Comparison of ENCODE assay signal across 8 cellular contexts in the genomic region with DNA sequence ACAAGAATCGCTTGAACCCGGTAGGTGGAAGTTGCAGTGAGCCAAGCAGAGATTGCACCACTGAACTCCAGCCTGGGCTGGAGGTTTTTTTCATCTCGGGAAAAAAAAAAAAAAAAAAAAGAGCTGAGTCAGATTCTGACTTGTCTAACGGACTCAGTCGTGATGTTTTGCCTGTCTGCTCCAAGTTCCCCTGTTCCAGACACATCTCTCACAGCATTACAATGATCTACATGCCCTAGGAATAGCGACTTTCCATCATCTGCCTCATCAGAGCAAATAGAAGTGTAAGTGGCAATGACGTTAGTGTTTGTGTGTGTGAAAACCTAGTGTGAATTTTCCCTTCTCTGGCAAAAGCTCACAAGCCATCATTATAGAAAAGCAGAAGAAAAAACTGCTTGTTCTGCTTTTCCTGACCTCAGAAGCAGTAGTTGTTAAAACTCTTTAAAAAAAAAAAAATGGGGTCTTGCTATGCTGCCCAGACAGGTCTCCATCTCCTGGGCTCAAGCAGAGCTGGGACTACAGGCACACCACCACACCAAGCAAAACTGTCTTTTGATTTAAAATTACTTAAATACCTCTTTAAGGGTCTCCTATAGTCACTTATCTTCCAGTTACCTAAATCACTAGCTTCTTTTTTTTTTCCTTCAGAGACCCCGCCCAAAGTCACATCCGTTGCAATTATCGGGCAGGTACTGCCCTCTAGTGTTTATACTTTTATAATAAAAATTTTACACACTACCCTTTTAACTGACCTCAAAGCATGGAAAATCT. TPM values are rescaled to one million over a fixed set of nuclear protein-coding genes. Genes with fewer than 3 reads are reported as not detected.
DNase-seq lines count a peak whose midpoint lies in the region; ATAC-seq, FAIRE-seq and TF ChIP-seq lines count a peak whose summit lies in the region.

No MANE protein-coding gene starts in this region.

- FAIRE-seq in bronchial epithelial cell (lab: Jason Lieb, UNC), result no peak

- ATAC-seq in left lung (peak; percentile 83), GM21529 (IDR thresholded peaks at IDR 0.05; ENCODE audit: unreplicated experiment) (no peak), HG02678 (IDR thresholded peaks at IDR 0.05; ENCODE audit: unreplicated experiment) (no peak)

- no peaks in the 10 kb centered on the region for H3K9me3 ChIP-seq in left lung
- no peaks in the 10 kb centered on the region for H3K9me3 ChIP-seq in tibial artery

- H3K36me3 ChIP-seq in bronchial epithelial cell (ENCODE audit: control insufficient read depth, insufficient read depth, low read length) (no peaks in the 10 kb centered on the region), left lung (no peaks in the 10 kb centered on the region), tibial artery (no peaks in the 10 kb centered on the region)

- H3K27ac ChIP-seq in left lung, result peak overlapping the region; percentile 20 to 92
- peak overlapping the region; percentile 43 to 54 for H3K27ac ChIP-seq in tibial artery

- H3K27me3 ChIP-seq in bronchial epithelial cell (ENCODE audit: control insufficient read depth, insufficient read depth, low read length), result no peaks in the 10 kb centered on the region
- H3K27me3 ChIP-seq in left lung, result no peaks in the 10 kb centered on the region
- H3K27me3 ChIP-seq in tibial artery, result no peaks in the 10 kb centered on the region

- peak; percentile 36; the same call in 1 of the 2 replicates for TF ChIP-seq CTCF in LNCaP clone FGC (IDR thresholded peaks at IDR 0.05; ENCODE audit: control insufficient read depth, extremely low read depth, insufficient read depth)
- TF ChIP-seq CTCF in bronchial epithelial cell (IDR thresholded peaks at IDR 0.05; ENCODE audit: insufficient read depth, low read length, severe bottlenecking), result peak; percentile 27
- peak; percentile 26 to 31 for TF ChIP-seq CTCF in left lung (IDR thresholded peaks at IDR 0.05)
- peak; percentile 47 to 54 for TF ChIP-seq CTCF in tibial artery (IDR thresholded peaks at IDR 0.05)

- H3K4me1 ChIP-seq in left lung (peaks cover 0 to 35% of the 10 kb centered on the region in 2 donors), tibial artery (peaks cover 0 to 26% (median 6%) of the 10 kb centered on the region in 4 donors)

- intact Hi-C loops in left lung (cut with DNase I), result loop anchor here in 1 of 2 donors (5.0 kb wide), 1 partner anchor 225 kb away; no protein-coding TSS in a partner anchor
- intact Hi-C loops in tibial artery (cut with DNase I; ENCODE audit: low total_unique reads), result no loop called here

- DNase-seq in Daoy (ENCODE audit: low read depth), result peak; percentile 57
- peak; percentile 22 for DNase-seq in LNCaP clone FGC (ENCODE audit: low read depth)
- peak; percentile 66 to 80 for DNase-seq in SHP77 (lab: John Stamatoyannopoulos, UW)
- peak; percentile 30 for DNase-seq in bronchial epithelial cell (ENCODE audit: low read depth)
- DNase-seq in left lung, result peak in 1 of 2 donors; percentile 38
- no peak for DNase-seq in tibial artery

- H3K4me3 ChIP-seq in LNCaP clone FGC (ENCODE audit: low read depth, low read length) (no peak overlapping the region), bronchial epithelial cell (ENCODE audit: low read depth, low read length) (no peak overlapping the region), left lung (peak overlapping the region in 1 of 2 donors; percentile 3), tibial artery (peak overlapping the region; percentile 31 to 42)

RNA-seq across cellular contexts. Expression of a gene that starts 37.3 kb away (rescaled TPM):
- total RNA-seq in Daoy (2014; rRNA removed; shearing (Covaris generic)), result 66.9 and 75.8 TPM in 2 replicates
- 4.5 and 6.1 TPM in 2 replicates for total RNA-seq in bronchial epithelial cell
- total RNA-seq in left lung, result 10 to 100 TPM; 35.3 to 51.2 TPM

RNA-seq across cellular contexts. Expression of a gene that starts 48.9 kb away (rescaled TPM):
- total RNA-seq in Daoy (2014; rRNA removed; shearing (Covaris generic)), result 105 and 118 TPM in 2 replicates
- total RNA-seq in bronchial epithelial cell (7.9 and 10.6 TPM in 2 replicates), left lung (10 to 100 TPM; 27.3 to 31.4 TPM)

Comparison
In these comparisons a context has a peak if more than half of its experiments do, and no peak if none do; other contexts are left out.
1. DNase-seq: peak in Daoy (single experiment), LNCaP clone FGC (single experiment), SHP77 (2 of 2) and bronchial epithelial cell (single experiment); none in tibial artery (0 of 2).
2. H3K4me3 ChIP-seq: peak in tibial artery (2 of 2); none in LNCaP clone FGC (single experiment) and bronchial epithelial cell (single experiment).
3. Peak in every context shown above with its lines, with median percentiles within 50 percentile points of each other: CTCF ChIP-seq.